Comparison of ENCODE assay signal across 9 cellular contexts in genomic region chr11:129831227-129831626, GRCh38. TPM values are rescaled to one million over a fixed set of nuclear protein-coding genes. Genes with fewer than 3 reads are reported as not detected.
DNase-seq lines count a peak whose midpoint lies in the region; ATAC-seq and TF ChIP-seq lines count a peak whose summit lies in the region.
"Not testable (repeated sequence)": the region's sequence is repeated elsewhere in the genome, so short reads cannot be mapped to it uniquely, and the experiment has no call there.
"Had no signal": no experiment of that assay in that cellular context is flagged by ENCODE, and none has a peak within 500 bp of the region (broad histone marks: within the 10 kb centered on the region; RNA-seq: fewer than 3 reads in every experiment).

No MANE protein-coding gene starts in this region.

- not testable (repeated sequence) for H3K9me3 Mint-ChIP-seq in HFFc6; MCF 10A (ENCODE audit: unreplicated experiment)

- not testable (repeated sequence) for TF ChIP-seq CTCF in HFFc6 (IDR thresholded peaks at IDR 0.05); RWPE2 (IDR thresholded peaks at IDR 0.05; ENCODE audit: poor library complexity, severe bottlenecking); MCF 10A (IDR thresholded peaks at IDR 0.05; ENCODE audit: unreplicated experiment)

- peak; percentile 73 for DNase-seq in ELR (ENCODE audit: low read depth)
- DNase-seq in HFFc6: peak; percentile 17
- DNase-seq in NCI-H226: peak; percentile 57
- not testable (repeated sequence) for DNase-seq in RWPE2 (ENCODE audit: low spot score)
- DNase-seq in MCF 10A (ENCODE audit: unreplicated experiment): peak; percentile 36
- peak; percentile 26 for DNase-seq in epithelial cell of prostate (ENCODE audit: low read depth, low spot score)
- peak; percentile 31 for DNase-seq in iris pigment epithelial cell (ENCODE audit: low read depth)

- H3K9me3 ChIP-seq in RWPE2 (ENCODE audit: severe bottlenecking): not testable (repeated sequence)

- H3K4me1 Mint-ChIP-seq in HFFc6 (ENCODE audit: low read depth) (peaks cover 16% of the 10 kb centered on the region), MCF 10A (ENCODE audit: insufficient read depth, unreplicated experiment) (peaks cover 12% of the 10 kb centered on the region)

- POLR2A ChIA-PET in MCF 10A (lab: Yijun Ruan, JAX): interaction anchor here (0.6 to 2.2 kb wide), 3 partner anchors 23 to 302 kb away, joined by 3 to 6 read pairs (median 4); no protein-coding TSS in a partner anchor

- BruUV-seq in MCF 10A (replicated peaks; lab: Mats Ljungman, UMichigan): not testable (repeated sequence)

- peaks cover 10% of the 10 kb centered on the region for H3K27me3 Mint-ChIP-seq in HFFc6 (ENCODE audit: insufficient read depth)
- H3K27me3 Mint-ChIP-seq in MCF 10A (ENCODE audit: insufficient read depth, unreplicated experiment): not testable (repeated sequence)

- H3K27ac ChIP-seq in RWPE2 (ENCODE audit: poor library complexity, severe bottlenecking): peak overlapping the region; percentile 90
- peak overlapping the region; percentile 99 for H3K27ac ChIP-seq in epithelial cell of prostate

- not testable (repeated sequence) for H3K4me3 ChIP-seq in RWPE2 (ENCODE audit: severe bottlenecking)

- not testable (repeated sequence) for H3K36me3 ChIP-seq in RWPE2 (ENCODE audit: low read depth)

- intact Hi-C loops in MCF 10A (cut with micrococcal nuclease): not testable (repeated sequence)

- CTCF ChIA-PET in MCF 10A (lab: Yijun Ruan, JAX): interaction anchor here (1.1 kb wide), 1 partner anchor 14 kb away, joined by 3 read pairs; no protein-coding TSS in a partner anchor

- not testable (repeated sequence) for H3K27me3 ChIP-seq in RWPE2 (ENCODE audit: insufficient read depth, poor library complexity, severe bottlenecking)

- H3K4me1 ChIP-seq in RWPE2 (ENCODE audit: insufficient read depth, poor library complexity, severe bottlenecking): peaks cover 41% of the 10 kb centered on the region

- H3K36me3 Mint-ChIP-seq in HFFc6 (ENCODE audit: low read depth); MCF 10A (ENCODE audit: insufficient read depth, unreplicated experiment): not testable (repeated sequence)

- H3K27ac Mint-ChIP-seq in HFFc6; MCF 10A (ENCODE audit: low read depth, unreplicated experiment): not testable (repeated sequence)

- H3K4me3 Mint-ChIP-seq in HFFc6; MCF 10A (ENCODE audit: unreplicated experiment): not testable (repeated sequence)

- ATAC-seq in RWPE2 (ENCODE audit: low read depth): peak; percentile 33; the same call in 2 of the 3 replicates

RNA-seq across cellular contexts. Expression of gene TMEM45B, which starts 15.6 kb away (rescaled TPM):
- not detected for total RNA-seq in HFFc6 (2021; fragmentation: NEBNext Ultra II Directional; extraction: Animal tissue kit (Norgen Biotek cat#: 25700))
- total RNA-seq in MCF 10A (2022): not detected in 2 replicates
- total RNA-seq: H1, IMR-90 had no signal
